In the genomic region with DNA sequence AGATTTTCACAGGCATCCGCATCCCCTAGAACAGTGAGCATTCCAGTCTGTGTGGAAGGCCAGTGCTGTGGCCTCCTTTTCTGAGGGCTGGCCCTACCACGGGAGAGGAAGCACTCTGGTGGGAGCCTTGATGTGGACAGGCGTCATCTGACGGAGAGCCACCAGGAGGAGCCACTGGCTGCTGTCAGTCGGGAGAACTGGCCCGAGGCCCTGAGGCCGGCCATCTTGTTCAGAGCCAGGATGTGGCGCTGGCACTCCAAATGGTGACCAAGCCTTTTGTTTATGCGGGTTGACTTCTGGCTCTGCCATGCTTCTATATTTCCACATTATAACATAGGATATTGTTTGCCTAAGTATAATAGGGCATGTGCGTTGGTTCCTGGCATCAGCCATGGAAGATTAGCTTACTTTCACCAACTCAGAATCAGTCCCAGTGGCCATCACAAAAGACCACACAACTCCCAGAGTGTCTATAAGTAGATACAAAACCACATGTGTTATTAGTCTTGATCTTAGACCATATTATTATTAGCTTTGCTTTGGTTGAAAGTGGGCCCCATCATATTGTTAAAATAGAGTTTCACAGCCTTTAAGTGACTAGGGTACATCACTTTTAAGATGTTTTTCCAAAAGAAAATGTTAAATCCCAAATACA, we compare ENCODE assay signal across 8 cellular contexts.
DNase-seq lines count a peak whose midpoint lies in the region; ATAC-seq and TF ChIP-seq lines count a peak whose summit lies in the region.

No MANE protein-coding gene starts in this region.

- no peaks in the 10 kb centered on the region for H3K27me3 ChIP-seq in left ventricle myocardium inferior (ENCODE audit: low read depth)

- no peak for DNase-seq in left ventricle myocardium inferior
- no peak for DNase-seq in Right ventricle myocardium superior
- DNase-seq in NCI-H69 (lab: John Stamatoyannopoulos, UW) = peak; percentile 58
- peak; percentile 40 for DNase-seq in choroid plexus epithelial cell (ENCODE audit: low read depth)
- DNase-seq in type B pancreatic cell (ENCODE audit: extremely low spot score, unreplicated experiment) = no peak
- DNase-seq in effector memory CD8-positive, alpha-beta T cell = no peak

- H3K4me1 Mint-ChIP-seq in type B pancreatic cell (ENCODE audit: unreplicated experiment) = peaks cover 12% of the 10 kb centered on the region
- peaks cover 20 to 21% of the 10 kb centered on the region in 2 donors for H3K4me1 Mint-ChIP-seq in effector memory CD8-positive, alpha-beta T cell (ENCODE audit: low read depth in 2 of 2)

- no peak overlapping the region for H3K27ac Mint-ChIP-seq in type B pancreatic cell
- no peak overlapping the region for H3K27ac Mint-ChIP-seq in effector memory CD8-positive, alpha-beta T cell

- intact Hi-C loops in left ventricle myocardium inferior (cut with micrococcal nuclease) = no loop called here
- intact Hi-C loops in Right ventricle myocardium superior (cut with DNase I) = no loop called here

- TF ChIP-seq CTCF in left ventricle myocardium inferior (IDR thresholded peaks at IDR 0.05; ENCODE audit: borderline replicate concordance) (peak; percentile 26), choroid plexus epithelial cell (conservative IDR thresholded peaks at IDR 0.05; ENCODE audit: low read depth, low read length) (peak; percentile 63), type B pancreatic cell (conservative IDR thresholded peaks at IDR 0.05) (peak; percentile 57)

- no peaks in the 10 kb centered on the region for H3K9me3 ChIP-seq in left ventricle myocardium inferior (replicated peaks)

- no peak overlapping the region for H3K4me3 Mint-ChIP-seq in type B pancreatic cell
- no peak overlapping the region for H3K4me3 Mint-ChIP-seq in effector memory CD8-positive, alpha-beta T cell

- peaks cover 8% of the 10 kb centered on the region for H3K4me1 ChIP-seq in left ventricle myocardium inferior

- H3K9me3 Mint-ChIP-seq in type B pancreatic cell = no peaks in the 10 kb centered on the region
- no peaks in the 10 kb centered on the region for H3K9me3 Mint-ChIP-seq in effector memory CD8-positive, alpha-beta T cell

- peaks cover 4% of the 10 kb centered on the region for H3K36me3 Mint-ChIP-seq in type B pancreatic cell
- H3K36me3 Mint-ChIP-seq in effector memory CD8-positive, alpha-beta T cell (ENCODE audit: insufficient read depth) = peaks cover 7% of the 10 kb centered on the region

- no peaks in the 10 kb centered on the region for H3K27me3 Mint-ChIP-seq in type B pancreatic cell
- no peaks in the 10 kb centered on the region for H3K27me3 Mint-ChIP-seq in effector memory CD8-positive, alpha-beta T cell

- H3K4me3 ChIP-seq in left ventricle myocardium inferior (no peak overlapping the region), choroid plexus epithelial cell (ENCODE audit: low read depth, low read length) (no peak overlapping the region)

- H3K36me3 ChIP-seq in left ventricle myocardium inferior = no peaks in the 10 kb centered on the region

- H3K27ac ChIP-seq in left ventricle myocardium inferior (replicated peaks) = no peak overlapping the region

- ATAC-seq in Right ventricle myocardium superior (ENCODE audit: poor library complexity) = no peak
- ATAC-seq in HG03354 (IDR thresholded peaks at IDR 0.05; ENCODE audit: poor library complexity, severe bottlenecking, unreplicated experiment) = no peak
- no peak for ATAC-seq in HG02623 (IDR thresholded peaks at IDR 0.05; ENCODE audit: unreplicated experiment)
- no peak for ATAC-seq in effector memory CD8-positive, alpha-beta T cell (replicated peaks)

Comparison
In these comparisons a context has a peak if more than half of its experiments do, and no peak if none do; other contexts are left out.
1. DNase-seq: peak in NCI-H69 (single experiment) and choroid plexus epithelial cell (single experiment); none in left ventricle myocardium inferior (single experiment), Right ventricle myocardium superior (single experiment), type B pancreatic cell (single experiment) and effector memory CD8-positive, alpha-beta T cell (0 of 3).
2. Peak in every context shown above with its lines, with median percentiles within 50 percentile points of each other: CTCF ChIP-seq.